33 cellular contexts compared by ENCODE assay signal in the genomic region with DNA sequence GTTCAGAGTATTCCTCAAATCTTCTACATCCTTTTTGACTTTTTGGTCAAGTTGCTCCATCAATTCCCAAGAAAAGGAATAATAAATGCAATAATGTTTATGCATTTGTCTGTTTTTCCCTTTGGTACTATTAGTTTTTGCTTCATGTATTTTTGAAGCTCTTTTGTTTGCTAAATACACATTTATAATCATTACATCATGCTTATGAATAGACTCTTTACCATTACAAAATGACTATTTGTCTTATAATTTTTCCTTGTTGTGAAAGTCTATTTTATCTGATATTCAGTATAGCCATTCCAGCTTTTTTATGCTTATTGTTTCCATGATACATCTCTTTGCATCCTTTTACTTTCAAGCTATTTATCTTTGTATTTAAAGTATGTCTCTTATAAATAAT.
"Had no signal": no experiment of that assay in that cellular context is flagged by ENCODE, and none has a peak within 500 bp of the region (broad histone marks: within the 10 kb centered on the region; RNA-seq: fewer than 3 reads in every experiment).

No MANE protein-coding gene starts in this region.

- FAIRE-seq: RCC 7860 had no signal

- H3K27ac ChIP-seq: PC-9, RWPE1, SJCRH30, SK-N-MC had no signal

- H3K4me1 ChIP-seq: SJCRH30 had no signal

- H3K4me3 ChIP-seq: MG63, PC-9, SJCRH30, SK-N-MC had no signal

- H3K36me3 ChIP-seq: MG63 had no signal

- DNase-seq: Kasumi-1, MG63, NCI-H1048, NCI-H1092 treated with DMSO at 0.1 percent for 48 hours, NCI-H1105 treated with DMSO at 0.1 percent for 48 hours, NCI-H1417, NCI-H1436, NCI-H146, NCI-H1694, NCI-H187, NCI-H1930, NCI-H2029 treated with DMSO at 0.1 percent for 48 hours, NCI-H2081 treated with DMSO at 0.1 percent for 48 hours, NCI-H2107, NCI-H2171, NCI-H226, NCI-H446 treated with DMSO at 0.1 percent for 48 hours, NCI-H510A, NCI-H526, NCI-H69, NCI-H748 treated with DMSO at 0.1 percent for 48 hours, NCI-H82, PC-9, SHP77, SIG-M5, SJCRH30, SW 1271 had no signal

- H3K9me3 ChIP-seq: SJCRH30 had no signal

- ATAC-seq: Panc1, Right ventricle myocardium inferior, SK-N-SH treated with all-trans-retinoic acid at 6 μM for 48 hours had no signal
